8 cellular contexts compared by ENCODE assay signal in genomic region chr10:97632949-97633884, GRCh38. TPM values are rescaled to one million over a fixed set of nuclear protein-coding genes. Genes with fewer than 3 reads are reported as not detected.
DNase-seq lines count a peak whose midpoint lies in the region; ATAC-seq and TF ChIP-seq lines count a peak whose summit lies in the region.

TSS of gene MORN4 (minus strand) at chr10:97633500. CDS start at chr10:97619653, 13,847 bp downstream.

- TF ChIP-seq CTCF in CD14-positive monocyte (IDR thresholded peaks at IDR 0.05) = no peak

- H3K27ac Mint-ChIP-seq in CD14-positive monocyte = peak within 1 kb of the TSS in 6 of 7 donors; percentile 30 to 82 (median 70)

- ATAC-seq in GM19395 (IDR thresholded peaks at IDR 0.05; ENCODE audit: unreplicated experiment) = peak; percentile 98
- ATAC-seq in HG03521 (IDR thresholded peaks at IDR 0.05; ENCODE audit: unreplicated experiment) = peak; percentile 100

- H3K9me3 Mint-ChIP-seq in CD14-positive monocyte = no peaks in the 10 kb centered on the region

- peaks cover 2 to 5% (median 5%) of the 10 kb centered on the region in 3 donors for H3K27me3 Mint-ChIP-seq in CD14-positive monocyte (ENCODE audit: low read depth in 3 of 3)

- peak within 1 kb of the TSS; percentile 95 to 99 for H3K4me3 Mint-ChIP-seq in CD14-positive monocyte

- no peaks in the 10 kb centered on the region for H3K36me3 Mint-ChIP-seq in CD14-positive monocyte

- intact Hi-C loops in CD14-positive monocyte (cut with micrococcal nuclease) = loop anchor here in 1 of 2 donors (5.0 kb wide), 1 partner anchor 131 kb away; no protein-coding TSS in a partner anchor

- DNase-seq in CD14-positive monocyte (ENCODE audit: low spot score) (peak; percentile 94), NCI-H82 treated with DMSO at 0.1 percent for 48 hours (lab: John Stamatoyannopoulos, UW; ENCODE audit: unreplicated experiment) (peak; percentile 66), lung microvascular endothelial cell (ENCODE audit: low read depth in 2 of 2) (peak; percentile 90 to 93)
- DNase-seq in activated CD8-positive, alpha-beta memory T cell treated with anti-CD3 and anti-CD28 coated beads for 4 hours (ENCODE audit: low read depth in 2 of 2) = peak; percentile 74 to 79
- DNase-seq in effector CD8-positive, alpha-beta T cell (lab: John Stamatoyannopoulos, UW) = peak; percentile 86
- DNase-seq in stimulated activated CD4-positive, alpha-beta T cell treated with anti-CD3 and anti-CD28 coated beads, TNF-alpha, amount 100 ng/mL, for 24 hours (ENCODE audit: low read depth in 3 of 3) = peak; percentile 82 to 89 (median 88)

- peaks cover 15% of the 10 kb centered on the region for H3K4me1 Mint-ChIP-seq in CD14-positive monocyte

RNA-seq across cellular contexts. Expression of gene MORN4, which starts in this region (rescaled TPM):
- polyA plus RNA-seq in CD14-positive monocyte = not detected
- total RNA-seq in lung microvascular endothelial cell = 1.1 and 2.6 TPM in 2 replicates

Comparison
In these comparisons a context has a peak if more than half of its experiments do, and no peak if none do; other contexts are left out.
1. Peak in every context shown above with its lines: DNase-seq and ATAC-seq.
2. Peak in DNase-seq in CD14-positive monocyte; RNA of the gene not detected or under 1 TPM.